11 cellular contexts compared by ENCODE assay signal in the genomic region with DNA sequence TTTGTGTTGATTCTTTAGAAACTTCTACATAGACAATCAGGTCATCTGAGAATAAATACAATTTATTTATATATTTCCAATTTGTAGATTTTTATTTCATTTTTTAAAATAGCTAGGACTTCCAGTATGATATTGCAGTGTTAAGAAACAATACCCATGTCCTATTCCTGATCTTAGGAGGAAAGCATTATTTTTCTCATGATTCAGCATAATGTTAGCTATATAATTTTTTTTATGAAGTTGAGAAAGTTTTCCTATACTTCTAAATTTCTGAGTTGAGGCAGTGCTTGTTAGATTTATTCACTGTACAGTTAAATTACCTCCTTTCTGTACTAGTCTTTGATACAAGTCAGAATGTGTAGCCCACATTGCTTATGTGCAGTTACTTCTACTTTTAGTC.
"Had no signal": no experiment of that assay in that cellular context is flagged by ENCODE, and none has a peak within 500 bp of the region (broad histone marks: within the 10 kb centered on the region; RNA-seq: fewer than 3 reads in every experiment).

No MANE protein-coding gene starts in this region.

- DNase-seq: GM23248, GOT3, H7, H9, HCEC 1CT, HFFc6 had no signal

- FAIRE-seq: H1, H54 had no signal

- H3K4me1 ChIP-seq: HAP-1 had no signal

- ATAC-seq: GM23338, HCT116 had no signal

- H2AFZ ChIP-seq: GM23248, GM23338 had no signal

- H3K36me3 ChIP-seq: HAP-1 had no signal

- H3K27ac ChIP-seq: GM23248 had no signal

- H3K9me3 ChIP-seq: HAP-1 had no signal

- H3K4me3 ChIP-seq: GM23248, GM23338, HAP-1 had no signal

- H3K4me2 ChIP-seq: GM23338 had no signal

- H3K9ac ChIP-seq: GM23248 had no signal
